ENCODE assay signal across 29 cellular contexts in the genomic region with DNA sequence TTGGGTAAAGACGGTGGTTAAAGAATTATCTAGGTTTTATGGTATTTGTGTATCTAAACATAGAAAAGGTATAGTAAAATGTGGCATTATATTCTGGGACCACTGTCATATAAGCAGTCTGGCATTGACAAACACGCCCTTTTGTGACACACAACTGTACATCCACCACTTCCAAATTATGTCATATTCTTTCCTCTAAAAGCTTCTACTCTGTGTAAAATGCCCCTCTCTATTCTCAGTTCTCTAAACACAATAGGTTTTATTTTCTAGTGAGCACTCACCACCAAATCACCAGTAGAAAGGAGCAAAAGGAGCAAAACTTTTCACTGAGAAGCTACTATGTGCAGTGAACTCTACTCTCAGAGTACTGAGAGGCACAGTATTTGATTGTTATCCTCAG.
"Had no signal": no experiment of that assay in that cellular context is flagged by ENCODE, and none has a peak within 500 bp of the region (broad histone marks: within the 10 kb centered on the region; RNA-seq: fewer than 3 reads in every experiment).

No MANE protein-coding gene starts in this region.

- H3K27me3 ChIP-seq: adrenal gland, body of pancreas, esophagus squamous epithelium, gastroesophageal sphincter, heart right ventricle had no signal

- DNase-seq: activated CD4-positive, alpha-beta memory T cell treated with anti-CD3 and anti-CD28 coated beads for 36 hours; activated CD4-positive, alpha-beta T cell treated with anti-CD3 and anti-CD28 coated beads for 36 hours; activated CD4-positive, alpha-beta T cell treated with anti-CD3 and anti-CD28 coated beads, Interleukin-2, amount 10 ng/mL, durations not matched to agents 24 days and 14 days; activated CD4-positive, CD25-positive, alpha-beta regulatory T cell; activated CD4-positive, CD25-positive, alpha-beta regulatory T cell treated with anti-CD3 and anti-CD28 coated beads, Interleukin-2, amount 50 U/mL, for 72 hours; activated CD8-positive, alpha-beta memory T cell treated with anti-CD3 and anti-CD28 coated beads, Interleukin-2, amount 10 ng/mL, durations not matched to agents 7 days and 5 days; activated CD8-positive, alpha-beta memory T cell treated with anti-CD3 and anti-CD28 coated beads, Interleukin-2, amount 50 U/mL, for 4 hours; activated CD8-positive, alpha-beta T cell treated with anti-CD3 and anti-CD28 coated beads, Interleukin-2, amount 10 ng/mL, durations not matched to agents 7 days and 5 days; activated effector memory CD4-positive, alpha-beta T cell treated with anti-CD3 and anti-CD28 coated beads, Interleukin-2, amount 50 U/mL, for 16 hours; activated naive CD4-positive, alpha-beta T cell treated with anti-CD3 and anti-CD28 coated beads for 36 hours; activated naive CD8-positive, alpha-beta T cell treated with anti-CD3 and anti-CD28 coated beads for 36 hours; activated naive CD8-positive, alpha-beta T cell treated with anti-CD3 and anti-CD28 coated beads, Interleukin-2, amount 50 U/mL, for 24 hours; activated T-cell treated with anti-CD3 and anti-CD28 coated beads, Interleukin-2, amount 50 U/mL, for 1 hour; activated T-cell treated with anti-CD3 and anti-CD28 coated beads, Interleukin-2, amount 50 U/mL, for 48 hours; adrenal gland; amygdala; aorta; body of pancreas; caudate nucleus; effector CD8-positive, alpha-beta T cell; esophagus squamous epithelium; foreskin melanocyte; heart right ventricle; T-helper 2 cell had no signal

- H3K4me1 ChIP-seq: adrenal gland, body of pancreas, esophagus squamous epithelium, gastroesophageal sphincter, heart right ventricle had no signal

- H3K4me3 ChIP-seq: adrenal gland, body of pancreas, esophagus squamous epithelium, gastroesophageal sphincter, heart right ventricle had no signal

- FAIRE-seq: colon, endometrium, endothelial cell of umbilical vein had no signal

- H3K9me3 ChIP-seq: adrenal gland, body of pancreas, esophagus squamous epithelium had no signal

- H3K36me3 ChIP-seq: adrenal gland, esophagus squamous epithelium, gastroesophageal sphincter, heart right ventricle had no signal

- H3K27ac ChIP-seq: adrenal gland, body of pancreas, epithelial cell of prostate, esophagus squamous epithelium, gastroesophageal sphincter, heart right ventricle had no signal

- ATAC-seq: activated CD4-positive, alpha-beta T cell treated with anti-CD3 and anti-CD28 coated beads for 36 hours; activated CD8-positive, alpha-beta memory T cell treated with anti-CD3 and anti-CD28 coated beads, Interleukin-2, amount 10 ng/mL, durations not matched to agents 7 days and 5 days; activated CD8-positive, alpha-beta T cell treated with anti-CD3 and anti-CD28 coated beads, Interleukin-2, amount 10 ng/mL, durations not matched to agents 7 days and 5 days; activated naive CD8-positive, alpha-beta T cell treated with anti-CD3 and anti-CD28 coated beads, Interleukin-2, amount 50 U/mL, for 24 hours; body of pancreas; gastroesophageal sphincter; heart right ventricle had no signal
